ENCODE assay signal across 8 cellular contexts in the genomic region with DNA sequence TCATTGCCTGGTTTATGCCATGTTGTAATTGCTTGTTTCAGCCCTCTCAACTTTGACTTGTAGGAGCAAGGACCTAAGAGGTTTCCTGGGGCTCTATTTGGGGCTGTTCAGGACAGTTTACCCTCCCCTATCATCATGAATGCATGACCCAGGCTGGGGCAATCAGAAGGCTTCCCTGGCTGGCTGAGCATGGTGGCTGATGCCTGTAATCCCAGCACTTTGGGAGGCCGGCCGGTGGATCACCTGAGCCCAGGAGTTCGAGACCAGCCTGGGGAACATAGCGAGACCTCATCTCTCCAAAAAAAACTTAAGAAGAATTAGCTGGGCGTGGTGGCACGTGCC. TPM values are rescaled to one million over a fixed set of nuclear protein-coding genes. Genes with fewer than 3 reads are reported as not detected.
A peak's percentile ranks its signal among the peaks of the same experiment; 100 is the strongest.
DNase-seq lines count a peak whose midpoint lies in the region; ATAC-seq and TF ChIP-seq lines count a peak whose summit lies in the region.

No MANE protein-coding gene starts in this region.

- TF ChIP-seq CTCF in AG04450 (IDR thresholded peaks at IDR 0.05; ENCODE audit: low read depth, low read length): no peak
- TF ChIP-seq CTCF in neural cell (IDR thresholded peaks at IDR 0.05; ENCODE audit: poor library complexity, severe bottlenecking): no peak

- H3K9ac ChIP-seq in Karpas-422 (ENCODE audit: low read length) (peak overlapping the region; percentile 27), duodenal mucosa (ENCODE audit: low read depth in 1 of 2, low read length in 2 of 2) (peak overlapping the region; percentile 33 to 55), neural cell (ENCODE audit: low read length) (no peak overlapping the region)

- in situ Hi-C loops in ACHN (cut with HindIII; ENCODE audit: low pct_ligation_motif_present, low pct_unique_long_range_greater_than_20kb, low sequenced_read_pairs): no loop called here

- H3F3A ChIP-seq in neural cell (ENCODE audit: insufficient read depth, low read length, poor library complexity, severe bottlenecking): no peaks in the 10 kb centered on the region

- no peak for TF ChIP-seq EP300 in neural cell (conservative IDR thresholded peaks at IDR 0.05; ENCODE audit: poor library complexity, severe bottlenecking)

- H3K9me3 ChIP-seq in AG04450 (ENCODE audit: control insufficient read depth, insufficient read depth, low read length) (no peaks in the 10 kb centered on the region), Karpas-422 (ENCODE audit: low read length) (no peaks in the 10 kb centered on the region), duodenal mucosa (ENCODE audit: control insufficient read depth in 1 of 2, low read length in 2 of 2) (no peaks in the 10 kb centered on the region), neural cell (ENCODE audit: low read length) (no peaks in the 10 kb centered on the region)

- H3K36me3 ChIP-seq in Karpas-422 (ENCODE audit: insufficient read depth, low read length) (no peaks in the 10 kb centered on the region), duodenal mucosa (ENCODE audit: control insufficient read depth in 1 of 2, insufficient read depth in 2 of 2, low read length in 2 of 2) (no peaks in the 10 kb centered on the region), neural cell (ENCODE audit: insufficient read depth, low read length) (no peaks in the 10 kb centered on the region)

- H3K27me3 ChIP-seq in AG04450 (ENCODE audit: control insufficient read depth, insufficient read depth, low read length): no peaks in the 10 kb centered on the region
- no peaks in the 10 kb centered on the region for H3K27me3 ChIP-seq in Karpas-422 (ENCODE audit: low read length)
- H3K27me3 ChIP-seq in duodenal mucosa (ENCODE audit: control insufficient read depth in 1 of 2, insufficient read depth in 2 of 2, low read length in 2 of 2): no peaks in the 10 kb centered on the region
- H3K27me3 ChIP-seq in neural cell (ENCODE audit: insufficient read depth, low read depth, low read length): no peaks in the 10 kb centered on the region

- CTCF ChIA-PET in AG04450 (lab: Charles Lee): interaction anchor here (0.6 to 4.7 kb wide), 40 partner anchors 8 to 218 kb away, joined by 3 to 122 read pairs (median 5); partner anchors contain the start of genes IQCN and JUND

- peak overlapping the region; percentile 55 for H3K4me3 ChIP-seq in AG04450 (ENCODE audit: low read depth, low read length)
- no peak overlapping the region for H3K4me3 ChIP-seq in Karpas-422 (ENCODE audit: low read length)
- H3K4me3 ChIP-seq in duodenal mucosa (ENCODE audit: low read depth in 1 of 2, low read length in 2 of 2): peak overlapping the region; percentile 44 to 63
- peak overlapping the region; percentile 60 for H3K4me3 ChIP-seq in neural cell (ENCODE audit: low read length)

- H3K4me2 ChIP-seq in Karpas-422 (ENCODE audit: low read depth, low read length, poor library complexity, severe bottlenecking) (peak overlapping the region; percentile 42), neural cell (ENCODE audit: low read length) (peak overlapping the region; percentile 16)

- no peak for ATAC-seq in GM19328 (IDR thresholded peaks at IDR 0.05; ENCODE audit: unreplicated experiment)

- H3K79me2 ChIP-seq in Karpas-422 (ENCODE audit: low read length): no peaks in the 10 kb centered on the region
- no peaks in the 10 kb centered on the region for H3K79me2 ChIP-seq in neural cell (replicated peaks; ENCODE audit: insufficient read depth, low read length)

- H3K4me1 ChIP-seq in Karpas-422 (ENCODE audit: low read length) (peaks cover 6% of the 10 kb centered on the region), duodenal mucosa (ENCODE audit: control insufficient read depth in 1 of 2, insufficient read depth in 2 of 2, low read length in 2 of 2) (peaks cover 10 to 13% of the 10 kb centered on the region in 2 donors)

- H2AFZ ChIP-seq in Karpas-422 (ENCODE audit: low read length): peak overlapping the region; percentile 50; the same call in 1 of the 2 replicates
- H2AFZ ChIP-seq in neural cell (ENCODE audit: low read depth, low read length): no peak overlapping the region

- DNase-seq in AG04450 (ENCODE audit: low read depth, low spot score) (no peak), Karpas-422 (no peak), KG1 (lab: John Stamatoyannopoulos, UW) (no peak), D341Med (ENCODE audit: low spot score) (no peak), ACHN (no peak)

- peak overlapping the region; percentile 77 for H3K27ac ChIP-seq in AG04450 (ENCODE audit: low read depth, low read length)
- H3K27ac ChIP-seq in Karpas-422 (ENCODE audit: low read length): no peak overlapping the region
- peak overlapping the region; percentile 34 for H3K27ac ChIP-seq in duodenal mucosa (ENCODE audit: low read depth, low read length)
- H3K27ac ChIP-seq in neural cell (ENCODE audit: low read length): peak overlapping the region; percentile 18

- TF ChIP-seq RAD21 in neural cell (conservative IDR thresholded peaks at IDR 0.05): no peak

- H4K20me1 ChIP-seq in Karpas-422 (ENCODE audit: insufficient read depth, low read depth, low read length) (no peaks in the 10 kb centered on the region), neural cell (ENCODE audit: insufficient read depth) (no peaks in the 10 kb centered on the region)

- POLR2A ChIA-PET in AG04450 (lab: Yijun Ruan, JAX): interaction anchor here (0.8 to 1.7 kb wide), 5 partner anchors 25 to 54 kb away, joined by 3 to 109 read pairs (median 4); partner anchors contain the start of gene JUND

- H3K9me2 ChIP-seq in Karpas-422 (replicated peaks; ENCODE audit: insufficient read depth, low read length): no peaks in the 10 kb centered on the region
- no peaks in the 10 kb centered on the region for H3K9me2 ChIP-seq in neural cell (ENCODE audit: insufficient read depth, low read length)

TF ChIP-seq in neural cell, 6 proteins besides CTCF, POLR2A, EP300 and RAD21:
- no peak for TF ChIP-seq POLR2AphosphoS5 (IDR thresholded peaks at IDR 0.05)
- TF ChIP-seq EZH2 (IDR thresholded peaks at IDR 0.05; ENCODE audit: borderline replicate concordance, insufficient read depth, low read length, poor library complexity, severe bottlenecking): no peak
- no peak for TF ChIP-seq MXI1 (conservative IDR thresholded peaks at IDR 0.05; ENCODE audit: poor library complexity, severe bottlenecking)
- TF ChIP-seq SMC3 (conservative IDR thresholded peaks at IDR 0.05; ENCODE audit: poor library complexity): no peak
- TF ChIP-seq REST (IDR thresholded peaks at IDR 0.05; ENCODE audit: borderline replicate concordance): no peak
- TF ChIP-seq TAF1 (IDR thresholded peaks at IDR 0.05; ENCODE audit: low read depth): no peak

RNA-seq across cellular contexts. Expression of gene LSM4, which starts 6.1 kb away (rescaled TPM):
- polyA plus RNA-seq in AG04450 (2011; rRNA removed): 58.6 and 69.3 TPM in 2 replicates
- 22.1 and 25.7 TPM in 2 replicates for polyA minus RNA-seq in AG04450 (2011; rRNA and poly(A)+ RNA removed)
- total RNA-seq in Karpas-422 (2014; rRNA removed; shearing (Covaris generic); ENCODE audit: low replicate concordance): 198 and 359 TPM in 2 replicates
- 382 and 410 TPM in 2 replicates for polyA plus RNA-seq in neural cell
- 127 and 138 TPM in 2 replicates for polyA minus RNA-seq in neural cell

RNA-seq across cellular contexts. Expression of gene PGPEP1, which starts 11.4 kb away (rescaled TPM):
- polyA plus RNA-seq in AG04450 (2011; rRNA removed) (22.0 and 29.1 TPM in 2 replicates), neural cell (5.9 and 10.9 TPM in 2 replicates)
- 78.8 and 120 TPM in 2 replicates for polyA minus RNA-seq in AG04450 (2011; rRNA and poly(A)+ RNA removed)
- total RNA-seq in Karpas-422 (2014; rRNA removed; shearing (Covaris generic); ENCODE audit: low replicate concordance): 10.7 and 13.6 TPM in 2 replicates
- 14.1 and 16.6 TPM in 2 replicates for polyA minus RNA-seq in neural cell

RNA-seq across cellular contexts. Expression of gene JUND, which starts 47.6 kb away (rescaled TPM):
- polyA plus RNA-seq in AG04450 (2011; rRNA removed) (48.6 and 67.8 TPM in 2 replicates), neural cell (94.9 and 134 TPM in 2 replicates)
- 30.6 and 31.7 TPM in 2 replicates for polyA minus RNA-seq in AG04450 (2011; rRNA and poly(A)+ RNA removed)
- total RNA-seq in Karpas-422 (2014; rRNA removed; shearing (Covaris generic); ENCODE audit: low replicate concordance): 69.5 and 274 TPM in 2 replicates
- 150 and 167 TPM in 2 replicates for polyA minus RNA-seq in neural cell

RNA-seq across cellular contexts. Expression of gene IQCN, which starts 54.8 kb away (rescaled TPM):
- 0.45 and 0.53 TPM in 2 replicates for polyA plus RNA-seq in AG04450 (2011; rRNA removed)
- polyA minus RNA-seq in AG04450 (2011; rRNA and poly(A)+ RNA removed): 1.5 and 1.6 TPM in 2 replicates
- total RNA-seq in Karpas-422 (2014; rRNA removed; shearing (Covaris generic); ENCODE audit: low replicate concordance): 0.37 and 0.87 TPM in 2 replicates
- 2.5 and 3.7 TPM in 2 replicates for polyA plus RNA-seq in neural cell
- 2.7 and 4.3 TPM in 2 replicates for polyA minus RNA-seq in neural cell

RNA-seq across cellular contexts. Expression of gene GDF15, which starts 57.0 kb away (rescaled TPM):
- polyA plus RNA-seq in AG04450 (2011; rRNA removed): 25.0 and 35.9 TPM in 2 replicates
- polyA minus RNA-seq in AG04450 (2011; rRNA and poly(A)+ RNA removed): 9.5 and 14.5 TPM in 2 replicates
- total RNA-seq in Karpas-422 (2014; rRNA removed; shearing (Covaris generic); ENCODE audit: low replicate concordance): 0.97 TPM in 1 of 2 replicates, not detected in the other
- 1.6 TPM in 1 of 2 replicates, not detected in the other for polyA plus RNA-seq in neural cell
- not detected in 2 replicates for polyA minus RNA-seq in neural cell
